In genomic region chr11:33553486-33553885, GRCh38 we compare ENCODE assay signal across 23 cellular contexts.
DNase-seq lines count a peak whose midpoint lies in the region; ATAC-seq, FAIRE-seq and TF ChIP-seq lines count a peak whose summit lies in the region.
"Had no signal": no experiment of that assay in that cellular context is flagged by ENCODE, and none has a peak within 500 bp of the region (broad histone marks: within the 10 kb centered on the region; RNA-seq: fewer than 3 reads in every experiment).

No MANE protein-coding gene starts in this region.

- H3F3A ChIP-seq in PC-9 (ENCODE audit: insufficient read depth, low read depth): peaks cover 28% of the 10 kb centered on the region

- H3K27ac Mint-ChIP-seq in HFFc6: peak overlapping the region; percentile 69
- H3K27ac Mint-ChIP-seq: activated CD4-positive, alpha-beta memory T cell treated with anti-CD3 and anti-CD28 coated beads for 36 hours; CD4-positive, CD25-positive, alpha-beta regulatory T cell; natural killer cell had no signal

- CTCF ChIA-PET in PC-9 (lab: Charles Lee): interaction anchor here (0.7 kb wide), 1 partner anchor 114 kb away, joined by 3 read pairs; no protein-coding TSS in a partner anchor

- TF ChIP-seq POLR2A in GM12892 (IDR thresholded peaks at IDR 0.05; ENCODE audit: low read depth, low read length): no peak

- peak overlapping the region; percentile 33 for H3K27ac ChIP-seq in PC-9
- H3K27ac ChIP-seq: gastrocnemius medialis, hepatocyte, testis had no signal

- H3K9me3 ChIP-seq in PC-9 (ENCODE audit: insufficient read depth, low read depth): 0 out of 2 replicates have a peak, but pooled peaks cover 5% of the 10 kb centered on the region
- H3K9me3 ChIP-seq: gastrocnemius medialis, testis had no signal

- peaks cover 86% of the 10 kb centered on the region for H3K4me1 Mint-ChIP-seq in HFFc6 (ENCODE audit: low read depth)
- H3K4me1 Mint-ChIP-seq in activated T-cell treated with anti-CD3 and anti-CD28 coated beads, Interleukin-2, amount 50 U/mL, for 4 hours (ENCODE audit: low read depth): no peaks in the 10 kb centered on the region
- H3K4me1 Mint-ChIP-seq: CD4-positive, CD25-positive, alpha-beta regulatory T cell; natural killer cell had no signal

- peaks cover 65% of the 10 kb centered on the region for H3K36me3 Mint-ChIP-seq in HFFc6 (ENCODE audit: low read depth)
- H3K36me3 Mint-ChIP-seq in activated T-cell treated with anti-CD3 and anti-CD28 coated beads, Interleukin-2, amount 50 U/mL, for 4 hours (ENCODE audit: insufficient read depth): no peaks in the 10 kb centered on the region
- H3K36me3 Mint-ChIP-seq: activated CD4-positive, alpha-beta memory T cell treated with anti-CD3 and anti-CD28 coated beads for 36 hours; CD4-positive, CD25-positive, alpha-beta regulatory T cell; natural killer cell had no signal

- no peak overlapping the region for H2AFZ ChIP-seq in PC-9
- H2AFZ ChIP-seq: hepatocyte had no signal

- H3K9me2 ChIP-seq in PC-9 (ENCODE audit: insufficient read depth): no peaks in the 10 kb centered on the region

- ATAC-seq in HG03280 (IDR thresholded peaks at IDR 0.05; ENCODE audit: unreplicated experiment): no peak
- ATAC-seq in activated T-cell treated with anti-CD3 and anti-CD28 coated beads, Interleukin-2, amount 50 U/mL, for 4 hours: no peak
- ATAC-seq: esophagus mucosa, gastrocnemius medialis, natural killer cell had no signal

- BruUV-seq in PC-9 (replicated peaks; lab: Mats Ljungman, UMichigan): no TSS peak

- H3K4me1 ChIP-seq in PC-9 (replicated peaks; ENCODE audit: insufficient read depth): peaks cover 30% of the 10 kb centered on the region
- H3K4me1 ChIP-seq: gastrocnemius medialis, testis had no signal

- no peak for FAIRE-seq in GM12892 (lab: Jason Lieb, UNC)
- FAIRE-seq: GM18507 had no signal

- H3K27me3 Mint-ChIP-seq in HFFc6 (ENCODE audit: insufficient read depth): no peaks in the 10 kb centered on the region
- H3K27me3 Mint-ChIP-seq in activated T-cell treated with anti-CD3 and anti-CD28 coated beads, Interleukin-2, amount 50 U/mL, for 4 hours (ENCODE audit: low read depth): peaks cover 15% of the 10 kb centered on the region

- H3K9me3 Mint-ChIP-seq in HFFc6: no peaks in the 10 kb centered on the region
- H3K9me3 Mint-ChIP-seq in activated T-cell treated with anti-CD3 and anti-CD28 coated beads, Interleukin-2, amount 50 U/mL, for 4 hours: no peaks in the 10 kb centered on the region
- H3K9me3 Mint-ChIP-seq: activated CD4-positive, alpha-beta memory T cell treated with anti-CD3 and anti-CD28 coated beads for 36 hours; CD4-positive, CD25-positive, alpha-beta regulatory T cell; natural killer cell had no signal

- H4K20me1 ChIP-seq in PC-9 (ENCODE audit: insufficient read depth): no peaks in the 10 kb centered on the region

- no peak for DNase-seq in HFFc6
- DNase-seq in PC-9: peak in 1 of 2 experiments; percentile 67
- DNase-seq in epithelial cell of esophagus (ENCODE audit: low read depth): peak; percentile 63
- DNase-seq in superior temporal gyrus (ENCODE audit: extremely low spot score): peak; percentile 70
- DNase-seq in GM12892 (ENCODE audit: insufficient read length): no peak
- DNase-seq in activated T-cell treated with anti-CD3 and anti-CD28 coated beads, Interleukin-2, amount 50 U/mL, for 4 hours: no peak
- DNase-seq: activated CD4-positive, alpha-beta memory T cell treated with anti-CD3 and anti-CD28 coated beads for 36 hours; activated gamma-delta T cell; CD4-positive, CD25-positive, alpha-beta regulatory T cell; effector CD8-positive, alpha-beta T cell; gastrocnemius medialis; GOT3; Karpas-422; natural killer cell; NCI-H187; SHP77; stimulated activated CD4-positive, alpha-beta T cell treated with anti-CD3 and anti-CD28 coated beads, Interleukin-4, amount 100 ng/mL, for 1 hour; stimulated activated naive CD4-positive, alpha-beta T cell; testis had no signal

- intact Hi-C loops in PC-9 (cut with micrococcal nuclease; ENCODE audit: unreplicated experiment): no loop called here

- TF ChIP-seq CTCF in HFFc6 (IDR thresholded peaks at IDR 0.05) (no peak), PC-9 (conservative IDR thresholded peaks at IDR 0.05) (no peak), epithelial cell of esophagus (IDR thresholded peaks at IDR 0.05; ENCODE audit: insufficient read depth, low read depth, low read length, missing control alignments) (no peak)

- H3K4me2 ChIP-seq in PC-9: no peak overlapping the region
- H3K4me2 ChIP-seq: hepatocyte had no signal

- no peak overlapping the region for H3K4me3 Mint-ChIP-seq in HFFc6
- no peak overlapping the region for H3K4me3 Mint-ChIP-seq in activated T-cell treated with anti-CD3 and anti-CD28 coated beads, Interleukin-2, amount 50 U/mL, for 4 hours
- H3K4me3 Mint-ChIP-seq: activated CD4-positive, alpha-beta memory T cell treated with anti-CD3 and anti-CD28 coated beads for 36 hours; CD4-positive, CD25-positive, alpha-beta regulatory T cell; natural killer cell had no signal

- H3K4me3 ChIP-seq in PC-9 (no peak overlapping the region), epithelial cell of esophagus (ENCODE audit: low read length) (no peak overlapping the region)
- H3K4me3 ChIP-seq: gastrocnemius medialis, hepatocyte, testis had no signal

- no peaks in the 10 kb centered on the region for H3K27me3 ChIP-seq in PC-9 (ENCODE audit: insufficient read depth, low read depth)
- H3K27me3 ChIP-seq: gastrocnemius medialis, testis had no signal

- POLR2A ChIA-PET in PC-9 (lab: Charles Lee; ENCODE audit: unreplicated experiment): no interaction called here

- no peaks in the 10 kb centered on the region; the same call in 1 of the 2 replicates for H3K36me3 ChIP-seq in PC-9 (ENCODE audit: low read depth)
- H3K36me3 ChIP-seq: gastrocnemius medialis had no signal

- no peaks in the 10 kb centered on the region for H3K79me2 ChIP-seq in PC-9 (ENCODE audit: low read depth)
- H3K79me2 ChIP-seq: hepatocyte had no signal

Comparison
In these comparisons a context has a peak if more than half of its experiments do, and no peak if none do; other contexts are left out.
1. DNase-seq: peak in epithelial cell of esophagus (single experiment) and superior temporal gyrus (single experiment); none in HFFc6 (single experiment), GM12892 (single experiment) and activated T-cell treated with anti-CD3 and anti-CD28 coated beads, Interleukin-2, amount 50 U/mL, for 4 hours (single experiment).